Comparison of ENCODE assay signal across 8 cellular contexts in the genomic region with DNA sequence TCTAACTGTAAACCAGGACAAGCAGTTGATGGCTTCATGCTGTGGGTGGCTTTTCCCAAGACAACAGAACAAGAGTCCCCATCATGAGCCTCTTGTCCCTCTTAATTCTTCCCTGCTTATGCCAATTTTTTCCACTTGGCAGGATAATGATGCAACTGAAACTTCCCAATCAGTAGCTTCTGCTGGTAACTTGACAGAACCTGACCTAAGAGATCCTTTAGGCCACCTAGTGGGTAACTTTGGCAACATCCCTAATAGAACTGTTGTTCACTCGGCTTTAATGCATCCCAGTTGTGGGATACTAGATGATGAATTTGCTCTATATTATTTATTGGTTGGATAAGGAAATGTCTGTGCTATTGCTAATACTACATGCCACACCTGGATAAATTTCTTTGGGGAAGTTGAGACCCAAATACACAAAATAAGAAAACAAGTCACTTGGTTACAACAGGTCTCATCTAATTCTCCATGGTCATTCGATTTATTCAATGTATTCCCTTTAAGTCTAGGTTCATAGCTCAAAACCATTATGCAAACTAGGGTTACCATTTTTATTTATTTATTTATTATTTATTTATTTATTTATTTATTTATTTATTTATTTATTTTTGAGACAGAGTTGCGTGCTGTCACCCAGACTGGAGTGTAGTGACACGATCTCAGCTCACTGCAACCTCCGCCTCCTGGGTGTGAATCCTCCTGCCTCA. TPM values are rescaled to one million over a fixed set of nuclear protein-coding genes. Genes with fewer than 3 reads are reported as not detected.
DNase-seq lines count a peak whose midpoint lies in the region; ATAC-seq and TF ChIP-seq lines count a peak whose summit lies in the region.

No MANE protein-coding gene starts in this region.

- TF ChIP-seq CTCF in mammary epithelial cell (conservative IDR thresholded peaks at IDR 0.05 in 1 of 2, IDR thresholded peaks at IDR 0.05 in 1 of 2; ENCODE audit: extremely low read depth in 1 of 2, insufficient read depth in 1 of 2, low read depth in 1 of 2, low read length in 2 of 2) = peak; percentile 71 to 83
- peak; percentile 69 for TF ChIP-seq CTCF in upper lobe of right lung (IDR thresholded peaks at IDR 0.05)

- no peaks in the 10 kb centered on the region for H3K9me3 Mint-ChIP-seq in T-helper 2 cell treated with Interferon-gamma antibody and Interleukin-4, amounts not matched to agents 5 μg/mL and 100 μg/mL, for 36 hours

- dilution Hi-C loops in mammary epithelial cell (cut with HindIII; ENCODE audit: low sequenced_read_pairs) = no loop called here

- no peak overlapping the region for H3K4me2 ChIP-seq in mammary epithelial cell (ENCODE audit: insufficient read depth, low read depth, low read length)

- BruUV-seq in mammary epithelial cell (replicated peaks; lab: Mats Ljungman, UMichigan) = no TSS peak

- no peak overlapping the region for H3K9ac ChIP-seq in mammary epithelial cell (ENCODE audit: insufficient read depth, low read length)

- DNase-seq in COR-L47 (lab: John Stamatoyannopoulos, UW) = peak; percentile 63
- peak; percentile 58 for DNase-seq in H7
- DNase-seq in NCI-H774 (lab: John Stamatoyannopoulos, UW) = peak; percentile 5
- peak; percentile 53 for DNase-seq in mammary epithelial cell
- no peak for DNase-seq in left lobe of liver (ENCODE audit: low spot score)
- no peak for DNase-seq in upper lobe of right lung
- no peak for DNase-seq in T-helper 2 cell treated with Interferon-gamma antibody and Interleukin-4, amounts not matched to agents 5 μg/mL and 100 μg/mL, for 36 hours (ENCODE audit: low spot score)
- DNase-seq in activated CD4-positive, CD25-positive, alpha-beta regulatory T cell (lab: John Stamatoyannopoulos, UW) = no peak

- no peaks in the 10 kb centered on the region; the same call in 1 of the 2 replicates for H3K27me3 ChIP-seq in H7 (ENCODE audit: control insufficient read depth, insufficient read depth, low read length)
- no peaks in the 10 kb centered on the region for H3K27me3 ChIP-seq in mammary epithelial cell (ENCODE audit: insufficient read depth, low read length)
- H3K27me3 ChIP-seq in upper lobe of right lung = no peaks in the 10 kb centered on the region

- CTCF ChIA-PET in mammary epithelial cell (lab: Charles Lee; ENCODE audit: low non-redundant PET) = interaction anchor here (0.7 kb wide), 3 partner anchors 18 to 527 kb away, joined by 3 to 7 read pairs (median 3); a partner anchor contains a TSS

- H3K9me3 ChIP-seq in mammary epithelial cell (replicated peaks; ENCODE audit: insufficient read depth, low read length) (no peaks in the 10 kb centered on the region), upper lobe of right lung (no peaks in the 10 kb centered on the region)

- peaks cover 9% of the 10 kb centered on the region for H3K27me3 Mint-ChIP-seq in T-helper 2 cell treated with Interferon-gamma antibody and Interleukin-4, amounts not matched to agents 5 μg/mL and 100 μg/mL, for 36 hours (ENCODE audit: low read depth)

- ATAC-seq in left lobe of liver (peak; percentile 86), upper lobe of right lung (peak; percentile 75)

- H3K4me3 Mint-ChIP-seq in T-helper 2 cell treated with Interferon-gamma antibody and Interleukin-4, amounts not matched to agents 5 μg/mL and 100 μg/mL, for 36 hours = no peak overlapping the region

- H4K20me1 ChIP-seq in mammary epithelial cell (ENCODE audit: insufficient read depth, low read length) = no peaks in the 10 kb centered on the region

- no peak overlapping the region for H3K27ac ChIP-seq in mammary epithelial cell (ENCODE audit: insufficient read depth, low read depth, low read length)
- H3K27ac ChIP-seq in upper lobe of right lung = no peak overlapping the region

- 81% methylated on average over 5 of the region's 5 CpGs for WGBS in mammary epithelial cell (ENCODE audit: low coverage, missing lambda C conversion rate)

- H3K4me3 ChIP-seq in H7 (ENCODE audit: insufficient read depth, low read depth, low read length) = no peak overlapping the region
- no peak overlapping the region for H3K4me3 ChIP-seq in mammary epithelial cell (replicated peaks in 1 of 3; ENCODE audit: insufficient read depth in 1 of 3, low read depth in 2 of 3, low read length in 3 of 3)
- no peak overlapping the region for H3K4me3 ChIP-seq in upper lobe of right lung

- H3K36me3 ChIP-seq in H7 (replicated peaks; ENCODE audit: control insufficient read depth, insufficient read depth, low read length) (no peaks in the 10 kb centered on the region), mammary epithelial cell (ENCODE audit: insufficient read depth, low read length) (no peaks in the 10 kb centered on the region), upper lobe of right lung (no peaks in the 10 kb centered on the region)

- intact Hi-C loops in mammary epithelial cell (cut with micrococcal nuclease) = loop anchor here (10.0 kb wide), 2 partner anchors 379 to 509 kb away; a partner anchor contains a TSS
- intact Hi-C loops in upper lobe of right lung (cut with DNase I) = no loop called here

- H3K4me1 ChIP-seq in mammary epithelial cell (ENCODE audit: insufficient read depth, low read length) (no peaks in the 10 kb centered on the region), upper lobe of right lung (no peaks in the 10 kb centered on the region)

- no peak overlapping the region for H2AFZ ChIP-seq in mammary epithelial cell (ENCODE audit: low read depth, low read length)

- H3K79me2 ChIP-seq in mammary epithelial cell (ENCODE audit: insufficient read depth, low read length) = no peaks in the 10 kb centered on the region

- in situ Hi-C loops in mammary epithelial cell (cut with MboI; ENCODE audit: low sequenced_read_pairs in 2 of 2) = loop anchor here in 1 of 2 donors (10.0 kb wide), 1 partner anchor 509 kb away; a partner anchor contains a TSS

- H3K36me3 Mint-ChIP-seq in T-helper 2 cell treated with Interferon-gamma antibody and Interleukin-4, amounts not matched to agents 5 μg/mL and 100 μg/mL, for 36 hours (ENCODE audit: low read depth) = no peaks in the 10 kb centered on the region

- H3K27ac Mint-ChIP-seq in T-helper 2 cell treated with Interferon-gamma antibody and Interleukin-4, amounts not matched to agents 5 μg/mL and 100 μg/mL, for 36 hours = no peak overlapping the region

- H3K4me1 Mint-ChIP-seq in T-helper 2 cell treated with Interferon-gamma antibody and Interleukin-4, amounts not matched to agents 5 μg/mL and 100 μg/mL, for 36 hours (ENCODE audit: low read depth) = peaks cover 11% of the 10 kb centered on the region

RNA-seq across cellular contexts. Expression of a gene that starts 41.4 kb away (rescaled TPM):
- 0.48 and 0.69 TPM in 2 replicates for total RNA-seq in H7 (2014; rRNA removed; shearing (Covaris generic))
- under 1 TPM in 1 of 2 donors, not detected in 1; 0.17 TPM for total RNA-seq in mammary epithelial cell
- not detected for polyA plus RNA-seq in mammary epithelial cell
- not detected for polyA minus RNA-seq in mammary epithelial cell
- total RNA-seq in left lobe of liver = 2.8 TPM
- 12.6 TPM for total RNA-seq in upper lobe of right lung

RNA-seq across cellular contexts. Expression of a gene that starts 46.0 kb away (rescaled TPM):
- 33.1 and 39.3 TPM in 2 replicates for total RNA-seq in H7 (2014; rRNA removed; shearing (Covaris generic))
- total RNA-seq in mammary epithelial cell = 10 to 100 TPM; 34.3 to 68.4 TPM
- polyA plus RNA-seq in mammary epithelial cell = 33.7 TPM
- polyA minus RNA-seq in mammary epithelial cell = 21.9 TPM
- total RNA-seq in left lobe of liver = 10.5 TPM
- total RNA-seq in upper lobe of right lung = 31.2 TPM

Comparison
In these comparisons a context has a peak if more than half of its experiments do, and no peak if none do; other contexts are left out.
1. DNase-seq: peak in COR-L47 (single experiment), H7 (single experiment), NCI-H774 (single experiment) and mammary epithelial cell (single experiment); none in left lobe of liver (single experiment), upper lobe of right lung (single experiment), T-helper 2 cell treated with Interferon-gamma antibody and Interleukin-4, amounts not matched to agents 5 μg/mL and 100 μg/mL, for 36 hours (single experiment) and activated CD4-positive, CD25-positive, alpha-beta regulatory T cell (0 of 4).